Comparison of ENCODE assay signal across 8 cellular contexts in genomic region chr3:109275702-109276293, GRCh38. TPM values are rescaled to one million over a fixed set of nuclear protein-coding genes. Genes with fewer than 3 reads are reported as not detected.
DNase-seq lines count a peak whose midpoint lies in the region; ATAC-seq and TF ChIP-seq lines count a peak whose summit lies in the region.

No MANE protein-coding gene starts in this region.

- H3K27ac Mint-ChIP-seq in progenitor cell of endocrine pancreas: no peak overlapping the region

- CTCF ChIA-PET in A673 (lab: Charles Lee): no interaction called here

- DNase-seq in A673 (ENCODE audit: low spot score): peak; percentile 58
- DNase-seq in GM04504 (ENCODE audit: low read depth): peak; percentile 4
- DNase-seq in RKO (ENCODE audit: low spot score): peak; percentile 40
- peak; percentile 16 for DNase-seq in fibroblast of gingiva (ENCODE audit: low read depth)
- DNase-seq in progenitor cell of endocrine pancreas (ENCODE audit: low spot score, unreplicated experiment): peak; percentile 14
- no peak for DNase-seq in activated gamma-delta T cell treated with Interleukin-2 at 50 U/mL for 16 hours

- POLR2A ChIA-PET in A673 (lab: Charles Lee; ENCODE audit: low non-redundant PET): no interaction called here

- H3K9me3 Mint-ChIP-seq in progenitor cell of endocrine pancreas (ENCODE audit: low read depth): no peaks in the 10 kb centered on the region

- H3K4me3 Mint-ChIP-seq in progenitor cell of endocrine pancreas (ENCODE audit: low read depth): no peak overlapping the region

- TF ChIP-seq CTCF in A673 (conservative IDR thresholded peaks at IDR 0.05; ENCODE audit: low read depth, low read length) (peak; percentile 77), progenitor cell of endocrine pancreas (IDR thresholded peaks at IDR 0.05; ENCODE audit: unreplicated experiment) (peak; percentile 78)

- no peak overlapping the region for H3K4me3 ChIP-seq in A673 (ENCODE audit: low read depth, low read length, poor library complexity, severe bottlenecking)

- no peaks in the 10 kb centered on the region for H3K36me3 Mint-ChIP-seq in progenitor cell of endocrine pancreas (ENCODE audit: insufficient read depth)

- ATAC-seq in GM21360 (IDR thresholded peaks at IDR 0.05; ENCODE audit: unreplicated experiment) (no peak), GM18519 (IDR thresholded peaks at IDR 0.05; ENCODE audit: low FRiP score, unreplicated experiment) (no peak)

- no TSS peak for BruUV-seq in A673 (replicated peaks; lab: Mats Ljungman, UMichigan)

- no peaks in the 10 kb centered on the region for H3K4me1 Mint-ChIP-seq in progenitor cell of endocrine pancreas (ENCODE audit: low read depth)

- H3K9me3 ChIP-seq in A673 (ENCODE audit: low read depth, low read length, poor library complexity, severe bottlenecking): no peaks in the 10 kb centered on the region

- no peaks in the 10 kb centered on the region for H3K27me3 ChIP-seq in A673 (replicated peaks; ENCODE audit: insufficient read depth, low read depth, low read length, poor library complexity)

- H3K4me1 ChIP-seq in A673 (ENCODE audit: insufficient read depth, low read length, poor library complexity, severe bottlenecking): no peaks in the 10 kb centered on the region

- no peak overlapping the region for H3K27ac ChIP-seq in A673 (ENCODE audit: low read depth, low read length, poor library complexity, severe bottlenecking)

- no peaks in the 10 kb centered on the region for H3K36me3 ChIP-seq in A673 (ENCODE audit: insufficient read depth, low read length, poor library complexity, severe bottlenecking)

- no peaks in the 10 kb centered on the region for H3K27me3 Mint-ChIP-seq in progenitor cell of endocrine pancreas

- intact Hi-C loops in A673 (cut with micrococcal nuclease; ENCODE audit: unreplicated experiment): no loop called here

RNA-seq across cellular contexts. Expression of gene DPPA2, which starts 40.5 kb away (rescaled TPM):
- total RNA-seq in A673 (2021) (not detected in 2 replicates), progenitor cell of endocrine pancreas (0.58 and 0.69 TPM in 2 replicates)
